Comparison of ENCODE assay signal across 11 cellular contexts in the genomic region with DNA sequence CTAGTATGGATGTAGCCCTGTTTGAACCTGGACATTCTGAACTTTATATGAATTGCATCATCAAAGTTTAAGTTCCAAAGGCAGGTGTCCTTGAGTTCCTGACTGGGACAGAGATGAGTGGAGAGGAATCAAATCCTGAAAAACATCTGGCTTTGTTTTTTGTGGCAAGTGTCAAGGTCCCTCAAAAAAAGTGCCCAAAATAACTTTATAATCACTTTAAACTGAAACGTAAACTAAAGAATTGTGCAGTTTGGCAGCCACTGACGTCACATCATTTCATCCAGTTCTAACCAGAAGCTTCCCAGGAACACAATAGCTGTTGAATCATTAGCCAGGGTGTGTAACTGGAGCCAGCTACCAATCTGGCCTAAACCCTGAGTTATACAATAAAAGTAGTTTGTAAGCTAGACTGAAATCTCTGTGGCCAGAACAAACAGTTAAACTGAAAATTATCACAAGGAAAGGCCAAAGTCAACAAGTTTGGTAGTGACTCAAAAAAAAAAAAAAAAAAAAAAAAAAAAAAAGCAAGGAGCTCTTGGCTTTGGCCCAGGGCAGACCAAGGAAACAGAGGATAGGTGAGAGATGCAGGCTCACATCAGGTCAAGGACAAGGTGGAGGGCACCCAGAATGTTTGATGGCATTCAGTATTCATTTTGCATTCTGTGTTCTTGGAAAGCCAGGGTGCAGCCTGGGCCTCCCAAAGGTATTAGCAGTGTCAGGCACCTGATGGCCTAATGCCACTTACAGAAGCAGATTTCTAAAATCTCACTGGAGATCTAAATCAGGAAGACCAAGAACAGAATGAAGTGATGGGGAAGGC.
DNase-seq lines count a peak whose midpoint lies in the region; ATAC-seq and TF ChIP-seq lines count a peak whose summit lies in the region.
"Had no signal": no experiment of that assay in that cellular context is flagged by ENCODE, and none has a peak within 500 bp of the region (broad histone marks: within the 10 kb centered on the region; RNA-seq: fewer than 3 reads in every experiment).

No MANE protein-coding gene starts in this region.

- no peak overlapping the region for H3K4me3 Mint-ChIP-seq in CD4-positive, alpha-beta T cell
- H3K4me3 Mint-ChIP-seq: T-helper 1 cell treated with Interleukin-12 subunit alpha and Interleukin-12 subunit beta and Interleukin-4 antibody, amounts not matched to agents 30 μg/mL and 1 μg/mL, for 36 hours had no signal

- POLR2A ChIA-PET in CD4-positive, alpha-beta T cell (lab: Charles Lee): no interaction called here

- H3K27me3 Mint-ChIP-seq in CD4-positive, alpha-beta T cell: no peaks in the 10 kb centered on the region

- no peaks in the 10 kb centered on the region for H3K36me3 Mint-ChIP-seq in CD4-positive, alpha-beta T cell (ENCODE audit: low read depth)

- H3K27me3 ChIP-seq in CD4-positive, alpha-beta T cell (ENCODE audit: control insufficient read depth, insufficient read depth, low read length): no peaks in the 10 kb centered on the region
- H3K27me3 ChIP-seq: vagina had no signal

- H3K27ac ChIP-seq in CD4-positive, alpha-beta T cell (ENCODE audit: low read depth, low read length): no peak overlapping the region
- H3K27ac ChIP-seq: vagina had no signal

- CTCF ChIA-PET in CD4-positive, alpha-beta T cell (lab: Charles Lee): no interaction called here

- no peak for TF ChIP-seq CTCF in fibroblast of pulmonary artery (IDR thresholded peaks at IDR 0.05; ENCODE audit: low read length, missing control alignments)
- TF ChIP-seq CTCF in CD4-positive, alpha-beta T cell (IDR thresholded peaks at IDR 0.05): no peak

- no peaks in the 10 kb centered on the region for H3K4me1 Mint-ChIP-seq in CD4-positive, alpha-beta T cell (ENCODE audit: low read depth)

- no peak overlapping the region for H3K4me3 ChIP-seq in fibroblast of pulmonary artery (replicated peaks; ENCODE audit: low read depth, low read length)
- H3K4me3 ChIP-seq: vagina had no signal

- ATAC-seq in CD4-positive, alpha-beta T cell (ENCODE audit: poor library complexity): no peak
- no peak for ATAC-seq in HG02938 (IDR thresholded peaks at IDR 0.05; ENCODE audit: unreplicated experiment)

- H3K27ac Mint-ChIP-seq in CD4-positive, alpha-beta T cell: no peak overlapping the region
- H3K27ac Mint-ChIP-seq: T-helper 1 cell treated with Interleukin-12 subunit alpha and Interleukin-12 subunit beta and Interleukin-4 antibody, amounts not matched to agents 30 μg/mL and 1 μg/mL, for 36 hours had no signal

- no peaks in the 10 kb centered on the region for H3K9me3 ChIP-seq in CD4-positive, alpha-beta T cell (ENCODE audit: control insufficient read depth, low read length)
- H3K9me3 ChIP-seq: vagina had no signal

- no peaks in the 10 kb centered on the region for H3K9me3 Mint-ChIP-seq in CD4-positive, alpha-beta T cell
- H3K9me3 Mint-ChIP-seq: T-helper 1 cell treated with Interleukin-12 subunit alpha and Interleukin-12 subunit beta and Interleukin-4 antibody, amounts not matched to agents 30 μg/mL and 1 μg/mL, for 36 hours had no signal

- intact Hi-C loops in CD4-positive, alpha-beta T cell (cut with DNase I, micrococcal nuclease): no loop called here

- DNase-seq in GM04503 (ENCODE audit: low read depth) (peak; percentile 83), SW480 (ENCODE audit: low spot score) (peak; percentile 18), fibroblast of pulmonary artery (ENCODE audit: low read depth) (peak; percentile 89), renal cortical epithelial cell (ENCODE audit: low read depth) (peak; percentile 100), ecto neural progenitor cell (ENCODE audit: low spot score) (no peak)
- no peak for DNase-seq in CD4-positive, alpha-beta T cell
- DNase-seq in activated effector memory CD4-positive, alpha-beta T cell treated with anti-CD3 and anti-CD28 coated beads, Interleukin-2, amount 50 U/mL, for 16 hours: no peak
- DNase-seq: mesendoderm had no signal

Comparison
In these comparisons a context has a peak if more than half of its experiments do, and no peak if none do; other contexts are left out.
1. DNase-seq: peak in GM04503 (single experiment), SW480 (single experiment), fibroblast of pulmonary artery (single experiment) and renal cortical epithelial cell (single experiment); none in ecto neural progenitor cell (single experiment), CD4-positive, alpha-beta T cell (0 of 10) and activated effector memory CD4-positive, alpha-beta T cell treated with anti-CD3 and anti-CD28 coated beads, Interleukin-2, amount 50 U/mL, for 16 hours (single experiment).